Comparison of ENCODE assay signal across 11 cellular contexts in the genomic region with DNA sequence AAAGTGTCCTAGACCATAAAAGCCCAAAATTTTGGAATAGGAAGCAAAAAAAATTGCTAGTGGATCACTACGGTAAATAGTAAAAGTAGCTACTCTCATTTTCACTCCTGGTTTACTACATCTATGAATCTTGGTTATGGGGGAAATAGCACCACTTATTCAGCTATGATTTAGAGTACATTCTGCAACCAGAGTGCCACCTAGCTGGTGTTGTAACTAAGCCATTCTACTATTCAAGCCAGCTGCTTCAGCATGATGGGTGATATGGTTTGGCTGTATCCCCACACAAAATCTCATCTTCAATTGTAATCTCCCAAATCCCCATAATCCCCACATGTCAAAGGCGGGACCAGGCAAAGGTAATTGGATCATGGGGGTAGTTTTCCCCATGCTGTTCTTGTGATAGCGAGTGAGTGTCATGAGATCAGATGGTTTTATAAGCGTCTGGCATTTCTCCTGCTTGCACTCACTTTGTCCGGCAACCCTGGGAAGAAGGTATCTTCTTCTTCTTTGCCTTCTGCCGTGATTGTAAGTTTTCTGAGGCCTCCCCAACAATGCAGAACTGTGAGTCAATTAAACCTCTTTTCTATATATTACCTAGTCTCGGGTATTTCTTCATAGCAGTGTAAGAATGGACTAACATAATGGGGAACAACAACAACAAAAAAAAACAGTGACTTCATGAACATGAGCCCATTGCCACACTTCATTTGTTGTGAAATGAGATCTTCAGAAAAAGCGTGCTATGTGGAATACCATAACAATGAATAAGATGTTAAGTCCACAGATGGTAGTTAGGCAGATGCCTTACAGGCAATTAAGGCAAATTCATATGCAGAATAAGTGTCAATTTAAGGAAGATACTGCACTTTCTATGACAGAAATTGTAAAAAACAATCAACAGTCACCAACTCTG.
DNase-seq lines count a peak whose midpoint lies in the region; FAIRE-seq lines count a peak whose summit lies in the region.
"Had no signal": no experiment of that assay in that cellular context is flagged by ENCODE, and none has a peak within 500 bp of the region (broad histone marks: within the 10 kb centered on the region; RNA-seq: fewer than 3 reads in every experiment).

No MANE protein-coding gene starts in this region.

- no peaks in the 10 kb centered on the region for H3K36me3 ChIP-seq in adipocyte (ENCODE audit: control insufficient read depth, insufficient read depth, low read length, severe bottlenecking)

- DNase-seq in EL (peak; percentile 2), HuH-7 (ENCODE audit: low spot score) (peak; percentile 0), adipocyte (ENCODE audit: low read depth) (peak; percentile 24), iris pigment epithelial cell (ENCODE audit: low read depth) (peak; percentile 39), urothelium cell line (ENCODE audit: low spot score) (no peak), germinal center (ENCODE audit: low spot score) (no peak), UCSD-AML1 (lab: John Stamatoyannopoulos, UW; ENCODE audit: unreplicated experiment) (no peak), iPS-NIHi11 (ENCODE audit: low spot score) (no peak)
- DNase-seq: effector CD8-positive, alpha-beta T cell; NCI-H1048; T-cell had no signal

- H3K27me3 ChIP-seq in adipocyte (replicated peaks; ENCODE audit: control insufficient read depth, insufficient read depth, low read length): no peaks in the 10 kb centered on the region

- H3K9ac ChIP-seq in adipocyte (ENCODE audit: low read length): no peak overlapping the region

- H3K4me1 ChIP-seq in adipocyte (ENCODE audit: control insufficient read depth, insufficient read depth, low read length): no peaks in the 10 kb centered on the region

- FAIRE-seq in urothelium cell line (lab: Jason Lieb, UNC): no peak

- no peaks in the 10 kb centered on the region for H3K9me3 ChIP-seq in adipocyte (ENCODE audit: control insufficient read depth, low read length)

- no peak overlapping the region for H3K4me3 ChIP-seq in adipocyte (ENCODE audit: low read length)

Comparison
In these comparisons a context has a peak if more than half of its experiments do, and no peak if none do; other contexts are left out.
1. DNase-seq: peak in EL (single experiment), HuH-7 (single experiment), adipocyte (single experiment) and iris pigment epithelial cell (single experiment); none in urothelium cell line (single experiment), germinal center (single experiment), UCSD-AML1 (single experiment) and iPS-NIHi11 (single experiment).